ENCODE assay signal across 13 cellular contexts in the genomic region with DNA sequence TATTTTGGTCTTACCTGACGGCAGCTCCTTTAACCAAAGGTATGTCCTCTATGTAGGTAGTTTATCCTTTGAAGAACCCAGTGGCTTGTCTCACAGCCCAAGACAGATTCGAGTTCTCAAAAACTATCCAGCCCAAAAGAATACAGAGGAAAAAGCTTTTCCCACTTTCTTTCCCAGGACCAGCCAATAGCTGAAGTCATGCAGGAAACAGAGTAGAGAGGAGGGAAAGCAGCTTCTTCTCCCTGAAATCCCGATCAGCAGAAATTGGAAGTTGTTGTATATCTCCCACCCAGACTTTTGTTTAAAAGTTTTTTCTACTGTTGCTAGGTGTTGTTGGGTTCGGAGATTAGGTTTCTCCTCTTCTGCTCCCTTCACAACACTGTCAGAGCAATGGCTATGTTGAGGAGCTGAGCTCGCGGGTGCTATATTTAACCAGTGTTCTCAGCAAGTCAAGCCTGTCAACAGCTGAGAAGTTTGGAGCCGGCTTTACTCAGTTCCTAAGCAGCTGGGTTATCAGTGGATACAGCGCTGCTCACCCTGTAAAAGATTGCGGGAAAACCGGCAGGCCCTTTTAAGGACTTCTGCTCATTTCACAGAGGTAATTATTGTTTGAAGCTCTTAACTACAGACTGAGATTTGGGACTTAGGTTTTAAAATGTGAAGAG. TPM values are rescaled to one million over a fixed set of nuclear protein-coding genes. Genes with fewer than 3 reads are reported as not detected.
A peak's percentile ranks its signal among the peaks of the same experiment; 100 is the strongest.
DNase-seq lines count a peak whose midpoint lies in the region; ATAC-seq, FAIRE-seq and TF ChIP-seq lines count a peak whose summit lies in the region.
"Had no signal": no experiment of that assay in that cellular context is flagged by ENCODE, and none has a peak within 500 bp of the region (broad histone marks: within the 10 kb centered on the region; RNA-seq: fewer than 3 reads in every experiment).

A gene with protein sequence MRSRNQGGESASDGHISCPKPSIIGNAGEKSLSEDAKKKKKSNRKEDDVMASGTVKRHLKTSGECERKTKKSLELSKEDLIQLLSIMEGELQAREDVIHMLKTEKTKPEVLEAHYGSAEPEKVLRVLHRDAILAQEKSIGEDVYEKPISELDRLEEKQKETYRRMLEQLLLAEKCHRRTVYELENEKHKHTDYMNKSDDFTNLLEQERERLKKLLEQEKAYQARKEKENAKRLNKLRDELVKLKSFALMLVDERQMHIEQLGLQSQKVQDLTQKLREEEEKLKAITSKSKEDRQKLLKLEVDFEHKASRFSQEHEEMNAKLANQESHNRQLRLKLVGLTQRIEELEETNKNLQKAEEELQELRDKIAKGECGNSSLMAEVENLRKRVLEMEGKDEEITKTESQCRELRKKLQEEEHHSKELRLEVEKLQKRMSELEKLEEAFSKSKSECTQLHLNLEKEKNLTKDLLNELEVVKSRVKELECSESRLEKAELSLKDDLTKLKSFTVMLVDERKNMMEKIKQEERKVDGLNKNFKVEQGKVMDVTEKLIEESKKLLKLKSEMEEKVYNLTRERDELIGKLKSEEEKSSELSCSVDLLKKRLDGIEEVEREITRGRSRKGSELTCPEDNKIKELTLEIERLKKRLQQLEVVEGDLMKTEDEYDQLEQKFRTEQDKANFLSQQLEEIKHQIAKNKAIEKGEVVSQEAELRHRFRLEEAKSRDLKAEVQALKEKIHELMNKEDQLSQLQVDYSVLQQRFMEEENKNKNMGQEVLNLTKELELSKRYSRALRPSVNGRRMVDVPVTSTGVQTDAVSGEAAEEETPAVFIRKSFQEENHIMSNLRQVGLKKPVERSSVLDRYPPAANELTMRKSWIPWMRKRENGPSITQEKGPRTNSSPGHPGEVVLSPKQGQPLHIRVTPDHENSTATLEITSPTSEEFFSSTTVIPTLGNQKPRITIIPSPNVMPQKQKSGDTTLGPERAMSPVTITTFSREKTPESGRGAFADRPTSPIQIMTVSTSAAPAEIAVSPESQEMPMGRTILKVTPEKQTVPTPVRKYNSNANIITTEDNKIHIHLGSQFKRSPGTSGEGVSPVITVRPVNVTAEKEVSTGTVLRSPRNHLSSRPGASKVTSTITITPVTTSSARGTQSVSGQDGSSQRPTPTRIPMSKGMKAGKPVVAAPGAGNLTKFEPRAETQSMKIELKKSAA (N-terminal part only) (minus strand): TSS at position 401 of the 665 bp plus-strand sequence. CDS start 78,828 bp downstream, outside the sequence.

- TF ChIP-seq CTCF in A549 (IDR thresholded peaks at IDR 0.05) = no peak
- TF ChIP-seq CTCF in Panc1 (IDR thresholded peaks at IDR 0.05) = no peak
- TF ChIP-seq CTCF in gastroesophageal sphincter (IDR thresholded peaks at IDR 0.05) = no peak
- no peak for TF ChIP-seq CTCF in nephron progenitor cell (IDR thresholded peaks at IDR 0.05)

- WGBS in A549 (ENCODE audit: missing lambda C conversion rate) = 1% methylated on average over 10 of the region's 10 CpGs
- 1 to 3% methylated on average over 9 to 10 of the region's 10 CpGs for WGBS in gastroesophageal sphincter (ENCODE audit: low coverage in 1 of 2), 2 donors

- H3K4me3 Mint-ChIP-seq in nephron progenitor cell = no peak within 1 kb of the TSS
- H3K4me3 Mint-ChIP-seq: activated naive CD4-positive, alpha-beta T cell treated with anti-CD3 and anti-CD28 coated beads for 36 hours; naive B cell had no signal

- POLR2A ChIA-PET in A549 (lab: Yijun Ruan, JAX) = no interaction called here
- POLR2A ChIA-PET in Panc1 (lab: Charles Lee) = interaction anchor here (0.6 kb wide), 1 partner anchor 109 kb away, joined by 3 read pairs; no protein-coding TSS in a partner anchor

- peak within 1 kb of the TSS; percentile 43 for H3K4me3 ChIP-seq in A549
- H3K4me3 ChIP-seq in Panc1 (ENCODE audit: low read depth in 2 of 2, low read length in 2 of 2) = peak within 1 kb of the TSS in 1 of 2 experiments; percentile 7; a peak in 1 of 4 replicates
- peak within 1 kb of the TSS; percentile 49 to 99 for H3K4me3 ChIP-seq in gastroesophageal sphincter

- no peak for FAIRE-seq in A549 (lab: Jason Lieb, UNC)

- H3K27ac ChIP-seq in A549 (peak within 1 kb of the TSS; percentile 81 to 84), Panc1 (ENCODE audit: low read length) (no peak within 1 kb of the TSS; the same call in 1 of the 2 replicates), gastroesophageal sphincter (peak within 1 kb of the TSS; percentile 82 to 100 (median 92))
- H3K27ac ChIP-seq: C4-2B had no signal

- H3K36me3 Mint-ChIP-seq in nephron progenitor cell (ENCODE audit: low read depth) = no peaks in the 10 kb centered on the region
- H3K36me3 Mint-ChIP-seq: naive B cell had no signal

- H3K36me3 ChIP-seq in Panc1 (ENCODE audit: control insufficient read depth, insufficient read depth, low read length) (no peaks in the 10 kb centered on the region), gastroesophageal sphincter (no peaks in the 10 kb centered on the region)

- TF ChIP-seq EP300 in A549 (IDR thresholded peaks at IDR 0.05) = no peak
- TF ChIP-seq EP300 in gastroesophageal sphincter (IDR thresholded peaks at IDR 0.05) = no peak

- H3K4me1 ChIP-seq in A549 (peaks cover 39% of the 10 kb centered on the region), Panc1 (ENCODE audit: control insufficient read depth, insufficient read depth, low read length) (peaks cover 7% of the 10 kb centered on the region; the same call in 1 of the 2 replicates), gastroesophageal sphincter (peaks cover 0 to 36% (median 8%) of the 10 kb centered on the region in 3 donors)

- intact Hi-C loops in Panc1 (cut with micrococcal nuclease; ENCODE audit: unreplicated experiment) = no loop called here

- no TSS peak for BruUV-seq in Panc1 (replicated peaks; lab: Mats Ljungman, UMichigan)

- TF ChIP-seq POLR2A in A549 (IDR thresholded peaks at IDR 0.05; ENCODE audit: low read length) (no peak), gastroesophageal sphincter (IDR thresholded peaks at IDR 0.05) (peak; percentile 64 to 68)

- H3K4me2 ChIP-seq in A549 = peak within 1 kb of the TSS; percentile 78

- CTCF ChIA-PET in A549 (lab: Yijun Ruan, JAX) (interaction anchor here (1.4 to 1.8 kb wide), 2 partner anchors 9 to 12 kb away, joined by 4 to 5 read pairs; no protein-coding TSS in a partner anchor), Panc1 (lab: Charles Lee) (no interaction called here)

- H3K27me3 ChIP-seq in Panc1 (ENCODE audit: control insufficient read depth, insufficient read depth, low read length) (peaks cover 21% of the 10 kb centered on the region), gastroesophageal sphincter (no peaks in the 10 kb centered on the region)

- no peak within 1 kb of the TSS for H3K27ac Mint-ChIP-seq in nephron progenitor cell
- H3K27ac Mint-ChIP-seq: activated naive CD4-positive, alpha-beta T cell treated with anti-CD3 and anti-CD28 coated beads for 36 hours had no signal

- H3K9me3 ChIP-seq in A549 (no peaks in the 10 kb centered on the region), Panc1 (ENCODE audit: control insufficient read depth, insufficient read depth, low read depth, low read length) (no peaks in the 10 kb centered on the region), gastroesophageal sphincter (no peaks in the 10 kb centered on the region)

- no peak for TF ChIP-seq RAD21 in A549 (conservative IDR thresholded peaks at IDR 0.05 in 1 of 2, IDR thresholded peaks at IDR 0.05 in 1 of 2)

- H3K4me1 Mint-ChIP-seq in nephron progenitor cell = peaks cover 25% of the 10 kb centered on the region
- H3K4me1 Mint-ChIP-seq: naive B cell had no signal

- no peaks in the 10 kb centered on the region for H3K9me3 Mint-ChIP-seq in nephron progenitor cell
- H3K9me3 Mint-ChIP-seq: activated naive CD4-positive, alpha-beta T cell treated with anti-CD3 and anti-CD28 coated beads for 36 hours; naive B cell had no signal

- ATAC-seq in A549 (peak; percentile 75 to 80), Panc1 (peak; percentile 80), gastroesophageal sphincter (peak; percentile 84)

- no peaks in the 10 kb centered on the region for H3K27me3 Mint-ChIP-seq in nephron progenitor cell (ENCODE audit: low read depth, poor library complexity)

- DNase-seq in A549 (ENCODE audit: low read depth in 1 of 2, low spot score in 1 of 2) = peak in 1 of 2 experiments; percentile 75
- no peak for DNase-seq in Panc1 (ENCODE audit: low read depth, low spot score)
- peak; percentile 25 for DNase-seq in nephron progenitor cell
- no peak for DNase-seq in NCI-H510A (lab: John Stamatoyannopoulos, UW)
- DNase-seq in activated CD4-positive, CD25-positive, alpha-beta regulatory T cell (lab: John Stamatoyannopoulos, UW) = no peak
- DNase-seq in SIG-M5 (lab: John Stamatoyannopoulos, UW) = no peak
- DNase-seq in hepatic stellate cell (ENCODE audit: low spot score) = no peak
- DNase-seq: activated naive CD4-positive, alpha-beta T cell treated with anti-CD3 and anti-CD28 coated beads for 36 hours; KG1; naive B cell had no signal

- in situ Hi-C loops in Panc1 (cut with HindIII; ENCODE audit: low pct_unique_long_range_greater_than_20kb, low sequenced_read_pairs) = no loop called here

TF ChIP-seq in A549, 52 proteins besides CTCF, POLR2A, EP300 and RAD21 (continues in another document):
- TF ChIP-seq, protein P1, sequence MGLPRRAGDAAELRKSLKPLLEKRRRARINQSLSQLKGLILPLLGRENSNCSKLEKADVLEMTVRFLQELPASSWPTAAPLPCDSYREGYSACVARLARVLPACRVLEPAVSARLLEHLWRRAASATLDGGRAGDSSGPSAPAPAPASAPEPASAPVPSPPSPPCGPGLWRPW (IDR thresholded peaks at IDR 0.05) = no peak
- TF ChIP-seq MAZ (IDR thresholded peaks at IDR 0.05; ENCODE audit: borderline replicate concordance, low read depth, low read length) = no peak
- no peak for TF ChIP-seq CHD2 (IDR thresholded peaks at IDR 0.05; ENCODE audit: low read length, partially characterized antibody)
- TF ChIP-seq, protein P2, sequence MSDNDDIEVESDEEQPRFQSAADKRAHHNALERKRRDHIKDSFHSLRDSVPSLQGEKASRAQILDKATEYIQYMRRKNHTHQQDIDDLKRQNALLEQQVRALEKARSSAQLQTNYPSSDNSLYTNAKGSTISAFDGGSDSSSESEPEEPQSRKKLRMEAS (IDR thresholded peaks at IDR 0.05) = no peak
- no peak for TF ChIP-seq SMC3 (IDR thresholded peaks at IDR 0.05)
- peak; percentile 91 for TF ChIP-seq RFX5 (IDR thresholded peaks at IDR 0.05)
- no peak for TF ChIP-seq RARB (CRISPR knock-in tag; IDR thresholded peaks at IDR 0.05)

RNA-seq across cellular contexts. Expression of the gene that starts here (rescaled TPM):
- polyA plus RNA-seq in A549 (2011; rRNA removed) (15.5 and 15.6 TPM in 2 replicates), A549 (2017; fragmentation: RNase III; extraction: RNeasy Plus Mini Kit Qiagen cat#74134 plus additional on column Dnase treatment) (1.7 to 2.3 TPM (median 1.9 TPM) in 3 replicates)
- 1.7 and 1.8 TPM in 2 replicates for polyA plus RNA-seq in A549 (2012; cell fraction: cytosol; rRNA removed)
- 1.9 and 2.6 TPM in 2 replicates for polyA plus RNA-seq in A549 (2012; cell fraction: nucleus; rRNA removed)
- polyA minus RNA-seq in A549 (2011; rRNA and poly(A)+ RNA removed) = 12.0 and 12.9 TPM in 2 replicates
- total RNA-seq in Panc1 (2021; ENCODE audit: unreplicated experiment) (0.26 TPM), gastroesophageal sphincter (10 to 100 TPM; 36.0 to 57.6 (median 48.0) TPM)
- polyA plus RNA-seq in Panc1 (2012; ENCODE audit: insufficient read length) = 0.12 TPM
- total RNA-seq: activated naive CD4-positive, alpha-beta T cell treated with anti-CD3 and anti-CD28 coated beads for 36 hours; RPMI7951 had no signal

Comparison
In these comparisons a context has a peak if more than half of its experiments do, and no peak if none do; other contexts are left out.
1. RNA of the gene that starts here (total RNA-seq): 36.0 to 57.6 TPM in gastroesophageal sphincter; 0.26 TPM in Panc1 (single experiment); every median in the first group is over 10 times any median in the second.
2. Peak in ATAC-seq in Panc1; RNA of the gene not detected or under 1 TPM.
3. Peak in every context shown above with its lines, with median percentiles within 50 percentile points of each other: ATAC-seq.